Comparison of ENCODE assay signal across 1 cellular context in the genomic region with DNA sequence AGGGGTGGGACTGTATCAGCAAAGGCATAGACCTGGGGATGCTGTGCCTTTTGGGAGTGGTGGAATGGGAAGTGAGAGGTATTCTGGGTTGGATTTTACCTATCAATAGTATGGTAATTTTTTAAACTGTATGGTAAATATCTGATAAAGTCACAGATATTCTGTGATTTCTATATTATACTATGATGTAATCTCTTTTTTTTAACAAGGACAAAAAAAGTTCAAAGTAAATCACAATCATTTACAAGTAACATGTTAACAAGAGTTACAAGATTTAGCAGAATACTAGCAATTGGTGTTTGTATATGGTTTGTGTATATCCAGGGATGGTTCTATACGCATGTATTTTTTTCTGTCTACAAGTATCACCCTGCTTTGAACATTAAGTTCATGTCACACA.
A peak's percentile ranks its signal among the peaks of the same experiment; 100 is the strongest.
TF ChIP-seq lines count a peak whose summit lies in the region.

No MANE protein-coding gene starts in this region.

TF ChIP-seq in HepG2, 621 proteins besides CTCF, POLR2A, EP300 and RAD21:
- TF ChIP-seq ATF7 (IDR thresholded peaks at IDR 0.05), result peak; percentile 60; the same call in 1 of the 2 replicates
- TF ChIP-seq ATF7 (CRISPR knock-in tag; IDR thresholded peaks at IDR 0.05), result no peak
- TF ChIP-seq MTF1 (CRISPR knock-in tag; IDR thresholded peaks at IDR 0.05), result no peak
- no peak for TF ChIP-seq HINFP (CRISPR knock-in tag; IDR thresholded peaks at IDR 0.05; ENCODE audit: low read depth)
- TF ChIP-seq DNMT1 (CRISPR knock-in tag; IDR thresholded peaks at IDR 0.05), result no peak
- TF ChIP-seq SALL2 (CRISPR knock-in tag; IDR thresholded peaks at IDR 0.05), result no peak
- no peak for TF ChIP-seq ZNF33B (CRISPR knock-in tag; IDR thresholded peaks at IDR 0.05)
